ENCODE assay signal across 10 cellular contexts in genomic region chr12:3078086-3078820, GRCh38. TPM values are rescaled to one million over a fixed set of nuclear protein-coding genes. Genes with fewer than 3 reads are reported as not detected.
DNase-seq lines count a peak whose midpoint lies in the region; ATAC-seq and TF ChIP-seq lines count a peak whose summit lies in the region.
"Had no signal": no experiment of that assay in that cellular context is flagged by ENCODE, and none has a peak within 500 bp of the region (broad histone marks: within the 10 kb centered on the region; RNA-seq: fewer than 3 reads in every experiment).

No MANE protein-coding gene starts in this region.

- no peaks in the 10 kb centered on the region for H3K27me3 ChIP-seq in RWPE2 (ENCODE audit: insufficient read depth, poor library complexity, severe bottlenecking)
- H3K27me3 ChIP-seq in prostate gland (replicated peaks; ENCODE audit: insufficient read depth) = no peaks in the 10 kb centered on the region

- DNase-seq in Calu3 (no peak), RWPE2 (ENCODE audit: low spot score) (no peak), fibroblast of the aortic adventitia (ENCODE audit: low read depth) (no peak), prostate gland (ENCODE audit: low spot score) (no peak), posterior cingulate gyrus (no peak), NCI-H146 treated with DMSO at 0.1 percent for 48 hours (lab: John Stamatoyannopoulos, UW; ENCODE audit: unreplicated experiment) (no peak)
- no peak for DNase-seq in activated effector memory CD4-positive, alpha-beta T cell treated with anti-CD3 and anti-CD28 coated beads, Interleukin-2, amount 50 U/mL, for 16 hours
- DNase-seq: NCI-H1436 treated with DMSO at 0.1 percent for 48 hours had no signal

- H3K36me3 Mint-ChIP-seq in Calu3 (ENCODE audit: insufficient read depth, unreplicated experiment) = peaks cover 13% of the 10 kb centered on the region

- no peaks in the 10 kb centered on the region for H3K27me3 Mint-ChIP-seq in Calu3 (ENCODE audit: unreplicated experiment)

- intact Hi-C loops in Calu3 (cut with micrococcal nuclease; ENCODE audit: unreplicated experiment) (loop anchor here (10.0 kb wide), 1 partner anchor 57 kb away; no protein-coding TSS in a partner anchor), prostate gland (cut with DNase I) (loop anchor here (5.0 kb wide), 2 partner anchors 44 to 124 kb away; no protein-coding TSS in a partner anchor), posterior cingulate gyrus (cut with DNase I) (loop anchor here (10.0 kb wide), 1 partner anchor 127 kb away; no protein-coding TSS in a partner anchor)

- WGBS in prostate gland = 39% methylated on average over 10 of the region's 10 CpGs

- BruUV-seq in Calu3 (replicated peaks; lab: Mats Ljungman, UMichigan) = TSS peak; percentile 45

- no peak for ATAC-seq in RWPE2 (ENCODE audit: low read depth)
- ATAC-seq in GM21786 (IDR thresholded peaks at IDR 0.05; ENCODE audit: unreplicated experiment) = no peak

- H3K27ac ChIP-seq in RWPE2 (ENCODE audit: poor library complexity, severe bottlenecking) (no peak overlapping the region), prostate gland (peak overlapping the region; percentile 89 to 91)

- H3K4me1 ChIP-seq in RWPE2 (ENCODE audit: insufficient read depth, poor library complexity, severe bottlenecking) (no peaks in the 10 kb centered on the region), prostate gland (replicated peaks) (no peaks in the 10 kb centered on the region)

- no peaks in the 10 kb centered on the region for H3K4me1 Mint-ChIP-seq in Calu3 (ENCODE audit: low read depth, unreplicated experiment)

- H3K4me3 ChIP-seq in RWPE2 (ENCODE audit: severe bottlenecking) = peak overlapping the region; percentile 87
- peak overlapping the region; percentile 71 for H3K4me3 ChIP-seq in fibroblast of the aortic adventitia (ENCODE audit: low read depth, low read length)
- H3K4me3 ChIP-seq in prostate gland = peak overlapping the region; percentile 93 to 95

- H3K9me3 Mint-ChIP-seq in Calu3 (ENCODE audit: low read depth, unreplicated experiment) = no peaks in the 10 kb centered on the region
- H3K9me3 Mint-ChIP-seq: dendritic cell treated with granulocyte-macrophage colony-stimulating factor and Interleukin-4, amounts not matched to agents 40 ng/mL and 50 ng/mL, for 4 days had no signal

- TF ChIP-seq CTCF in Calu3 (IDR thresholded peaks at IDR 0.05; ENCODE audit: unreplicated experiment) = no peak
- no peak for TF ChIP-seq CTCF in RWPE2 (IDR thresholded peaks at IDR 0.05; ENCODE audit: poor library complexity, severe bottlenecking)
- no peak for TF ChIP-seq CTCF in fibroblast of the aortic adventitia (IDR thresholded peaks at IDR 0.05; ENCODE audit: insufficient read depth, low read length)
- TF ChIP-seq CTCF in prostate gland (IDR thresholded peaks at IDR 0.05) = no peak

- no peaks in the 10 kb centered on the region for H3K9me3 ChIP-seq in RWPE2 (ENCODE audit: severe bottlenecking)
- no peaks in the 10 kb centered on the region for H3K9me3 ChIP-seq in prostate gland

- no peak for TF ChIP-seq POLR2A in prostate gland (IDR thresholded peaks at IDR 0.05)

- H3K27ac Mint-ChIP-seq in Calu3 (ENCODE audit: unreplicated experiment) = no peak overlapping the region
- H3K27ac Mint-ChIP-seq: dendritic cell treated with granulocyte-macrophage colony-stimulating factor and Interleukin-4, amounts not matched to agents 40 ng/mL and 50 ng/mL, for 4 days had no signal

- H3K4me3 Mint-ChIP-seq in Calu3 (ENCODE audit: low read depth, unreplicated experiment) = peak overlapping the region; percentile 82

- H3K36me3 ChIP-seq in RWPE2 (ENCODE audit: low read depth) = no peaks in the 10 kb centered on the region
- H3K36me3 ChIP-seq in prostate gland = no peaks in the 10 kb centered on the region

- CTCF ChIA-PET in Calu3 (lab: Charles Lee) = interaction anchor here (0.7 kb wide), 1 partner anchor 15 kb away, joined by 3 read pairs; no protein-coding TSS in a partner anchor

RNA-seq across cellular contexts. Expression of gene TSPAN9, which starts 1.1 kb away (rescaled TPM):
- total RNA-seq in Calu3 (2022) (6.0 and 8.5 TPM in 2 replicates), fibroblast of the aortic adventitia (ENCODE audit: low replicate concordance) (8.1 and 19.4 TPM in 2 replicates), prostate gland (10 to 100 TPM; 41.9 to 50.0 TPM)
